ENCODE assay signal across 8 cellular contexts in the genomic region with DNA sequence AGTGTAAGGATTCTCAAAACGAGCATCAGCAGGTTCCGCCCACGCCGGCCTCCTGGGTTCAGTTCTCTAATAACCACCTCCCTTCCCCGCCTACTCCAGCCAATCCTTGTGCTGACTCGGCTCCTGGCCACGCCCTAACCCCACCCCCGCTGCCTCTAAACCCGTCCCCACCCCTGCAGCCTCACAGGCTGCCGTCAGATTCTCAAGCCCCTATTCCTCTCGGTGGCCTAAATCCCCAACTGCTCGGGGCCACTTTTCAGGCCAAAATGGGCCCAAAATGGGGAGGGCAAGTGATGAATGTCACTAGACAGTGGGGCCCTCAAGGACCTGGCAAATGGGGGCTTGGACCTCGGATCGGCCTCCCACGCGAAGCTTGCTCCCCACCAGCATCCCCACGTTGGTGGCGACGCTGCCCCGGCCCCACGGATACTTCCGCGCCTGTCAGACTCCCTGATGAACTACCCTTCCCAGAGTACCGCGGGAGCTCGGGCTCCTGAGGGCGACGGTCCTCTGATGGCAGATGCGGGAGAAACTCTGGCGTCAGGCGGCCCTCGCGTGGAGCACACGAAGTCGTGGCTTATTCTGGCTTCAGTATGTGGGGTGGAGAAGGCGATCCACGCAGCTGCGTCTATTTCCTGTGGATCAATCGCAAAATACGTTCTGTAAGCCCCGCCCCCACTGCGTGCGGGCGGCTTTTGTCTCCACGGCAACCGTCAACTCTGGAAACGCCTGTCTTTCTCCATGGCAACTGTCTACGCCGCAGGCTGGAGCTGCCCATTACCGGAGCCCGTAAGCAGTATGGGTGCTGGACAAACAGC. TPM values are rescaled to one million over a fixed set of nuclear protein-coding genes. Genes with fewer than 3 reads are reported as not detected.
A peak's percentile ranks its signal among the peaks of the same experiment; 100 is the strongest.
DNase-seq lines count a peak whose midpoint lies in the region; TF ChIP-seq lines count a peak whose summit lies in the region.

No MANE protein-coding gene starts in this region.

- peak overlapping the region; percentile 37 for H3K4me3 ChIP-seq in GM12864 (ENCODE audit: low read depth, low read length)

- peaks cover 7% of the 10 kb centered on the region for H3K4me1 Mint-ChIP-seq in chondrocyte (ENCODE audit: low read depth)

- peak overlapping the region; percentile 88 for H3K27ac Mint-ChIP-seq in chondrocyte (ENCODE audit: unreplicated experiment)

- no peaks in the 10 kb centered on the region for H3K27me3 Mint-ChIP-seq in chondrocyte (ENCODE audit: low read depth)

- peaks cover 33% of the 10 kb centered on the region for H3K9me3 Mint-ChIP-seq in chondrocyte (ENCODE audit: low read depth)

- peak; percentile 42 for DNase-seq in GM12864 (ENCODE audit: low read depth)
- peak; percentile 46 for DNase-seq in NCI-H2107 (lab: John Stamatoyannopoulos, UW)
- peak; percentile 88 to 94 for DNase-seq in activated CD4-positive, alpha-beta T cell treated with anti-CD3 and anti-CD28 coated beads for 4 hours
- no peak for DNase-seq in chondrocyte (ENCODE audit: low spot score)
- DNase-seq in left kidney (ENCODE audit: low read depth, low spot score): peak; percentile 95
- DNase-seq in stimulated activated CD4-positive, alpha-beta T cell treated with anti-CD3 and anti-CD28 coated beads, Interleukin-1b, Interleukin-23, amount 100 ng/mL, for 4 hours (ENCODE audit: low read depth in 2 of 2): peak; percentile 81 to 82
- no peak for DNase-seq in HCEC 1CT
- no peak for DNase-seq in cortex of kidney (lab: John Stamatoyannopoulos, UW)

- peaks cover 26% of the 10 kb centered on the region for H3K36me3 Mint-ChIP-seq in chondrocyte (ENCODE audit: low read depth)

- H3K4me3 Mint-ChIP-seq in chondrocyte (ENCODE audit: unreplicated experiment): peak overlapping the region; percentile 84

- TF ChIP-seq CTCF in GM12864 (IDR thresholded peaks at IDR 0.05; ENCODE audit: low read depth, low read length, missing control alignments) (no peak), chondrocyte (IDR thresholded peaks at IDR 0.05) (no peak)

RNA-seq across cellular contexts. Expression of gene ZNF473, which starts 24.8 kb away (rescaled TPM):
- total RNA-seq in chondrocyte: 7.0 to 7.3 TPM (median 7.0 TPM) in 3 replicates

RNA-seq across cellular contexts. Expression of gene VRK3, which starts 25.4 kb away (rescaled TPM):
- 21.0 to 21.9 TPM (median 21.1 TPM) in 3 replicates for total RNA-seq in chondrocyte

Comparison
In these comparisons a context has a peak if more than half of its experiments do, and no peak if none do; other contexts are left out.
1. DNase-seq: peak in GM12864 (single experiment), NCI-H2107 (single experiment), activated CD4-positive, alpha-beta T cell treated with anti-CD3 and anti-CD28 coated beads for 4 hours (2 of 2), left kidney (single experiment) and stimulated activated CD4-positive, alpha-beta T cell treated with anti-CD3 and anti-CD28 coated beads, Interleukin-1b, Interleukin-23, amount 100 ng/mL, for 4 hours (2 of 2); none in chondrocyte (single experiment), HCEC 1CT (single experiment) and cortex of kidney (single experiment).